Comparison of ENCODE assay signal across 19 cellular contexts in genomic region chr5:179309751-179310320, GRCh38. TPM values are rescaled to one million over a fixed set of nuclear protein-coding genes. Genes with fewer than 3 reads are reported as not detected.
DNase-seq lines count a peak whose midpoint lies in the region; ATAC-seq, FAIRE-seq and TF ChIP-seq lines count a peak whose summit lies in the region.
"Had no signal": no experiment of that assay in that cellular context is flagged by ENCODE, and none has a peak within 500 bp of the region (broad histone marks: within the 10 kb centered on the region; RNA-seq: fewer than 3 reads in every experiment).

No MANE protein-coding gene starts in this region.

- no peaks in the 10 kb centered on the region for H3K27me3 ChIP-seq in right lobe of liver
- H3K27me3 ChIP-seq in HepG2 (ENCODE audit: control insufficient read depth in 1 of 2, insufficient read depth in 2 of 2, low read length in 2 of 2): 0 out of 5 replicates have a peak, but pooled peaks cover 0 to 1% of the 10 kb centered on the region in 2 experiments
- no peaks in the 10 kb centered on the region for H3K27me3 ChIP-seq in osteoblast (ENCODE audit: insufficient read depth, low read length)
- no peaks in the 10 kb centered on the region for H3K27me3 ChIP-seq in aorta (ENCODE audit: control insufficient read depth in 1 of 2, insufficient read depth in 2 of 2, low read length in 1 of 2)
- H3K27me3 ChIP-seq: SJCRH30 had no signal

- TF ChIP-seq CTCF in right lobe of liver (IDR thresholded peaks at IDR 0.05) (no peak), HepG2 (CRISPR knock-in tag; IDR thresholded peaks at IDR 0.05) (no peak), osteoblast (IDR thresholded peaks at IDR 0.05; ENCODE audit: extremely low read depth, low read depth, low read length) (no peak)

- H3K4me3 ChIP-seq in right lobe of liver (no peak overlapping the region), HepG2 (replicated peaks in 1 of 3; ENCODE audit: insufficient read depth in 1 of 3, low read depth in 2 of 3, low read length in 3 of 3) (no peak overlapping the region), osteoblast (ENCODE audit: insufficient read depth, low read length) (no peak overlapping the region), aorta (ENCODE audit: low read length in 2 of 2) (no peak overlapping the region)
- H3K4me3 ChIP-seq: SJCRH30 had no signal

- 83% methylated on average over 2 of the region's 10 CpGs for WGBS in right lobe of liver (ENCODE audit: insufficient coverage, low coverage, low lambda C conversion rate, missing lambda C conversion rate)
- WGBS in HepG2 (ENCODE audit: low lambda C conversion rate): 28% methylated on average over 3 of the region's 10 CpGs
- WGBS in aorta, 2 donors: 94 to 96% methylated on average over 10 of the region's 10 CpGs

- no TSS peak for BruUV-seq in HepG2 (replicated peaks; lab: Mats Ljungman, UMichigan)

- POLR2A ChIA-PET in HepG2 (lab: Yijun Ruan, JAX): no interaction called here

- intact Hi-C loops in right lobe of liver (cut with DNase I): no loop called here
- intact Hi-C loops in HepG2 (cut with micrococcal nuclease; ENCODE audit: unreplicated experiment): no loop called here
- intact Hi-C loops in left cardiac atrium (cut with DNase I): no loop called here
- intact Hi-C loops in aorta (cut with DNase I): no loop called here

- no peak overlapping the region for H3K27ac ChIP-seq in right lobe of liver
- H3K27ac ChIP-seq in HepG2 (ENCODE audit: extremely low read length, insufficient read depth, low read length): no peak overlapping the region
- H3K27ac ChIP-seq in osteoblast (ENCODE audit: low read depth, low read length): peak overlapping the region; percentile 23
- H3K27ac ChIP-seq in aorta (ENCODE audit: low read depth in 1 of 2, low read length in 2 of 2): no peak overlapping the region
- H3K27ac ChIP-seq: SJCRH30 had no signal

- H2AFZ ChIP-seq in HepG2 (ENCODE audit: low read length) (no peak overlapping the region), osteoblast (ENCODE audit: low read length) (no peak overlapping the region)

- H3K4me2 ChIP-seq in HepG2 (ENCODE audit: low read depth, low read length) (no peak overlapping the region), osteoblast (ENCODE audit: insufficient read depth, low read length) (no peak overlapping the region)

- no peak for TF ChIP-seq EP300 in HepG2 (IDR thresholded peaks at IDR 0.05; ENCODE audit: low read depth in 2 of 2, low read length in 2 of 2)
- TF ChIP-seq EP300 in HepG2 (CRISPR knock-in tag; IDR thresholded peaks at IDR 0.05; ENCODE audit: borderline replicate concordance): no peak

- H3K79me2 ChIP-seq in HepG2 (ENCODE audit: insufficient read depth, low read length): no peaks in the 10 kb centered on the region
- peaks cover 90% of the 10 kb centered on the region for H3K79me2 ChIP-seq in osteoblast (ENCODE audit: insufficient read depth, low read length)

- TF ChIP-seq RAD21 in HepG2 (CRISPR knock-in tag; IDR thresholded peaks at IDR 0.05): no peak

- H4K20me1 ChIP-seq in HepG2 (ENCODE audit: insufficient read depth, low read length) (no peaks in the 10 kb centered on the region), osteoblast (ENCODE audit: insufficient read depth, low read length) (peaks cover 5% of the 10 kb centered on the region)

- ATAC-seq in right lobe of liver (no peak), HepG2 (no peak), left cardiac atrium (no peak), aorta (ENCODE audit: low FRiP score) (no peak), HG03439 (IDR thresholded peaks at IDR 0.05; ENCODE audit: unreplicated experiment) (no peak), GM19455 (IDR thresholded peaks at IDR 0.05; ENCODE audit: unreplicated experiment) (no peak)

- H3K4me1 ChIP-seq in right lobe of liver (no peaks in the 10 kb centered on the region), HepG2 (ENCODE audit: insufficient read depth, low read length) (no peaks in the 10 kb centered on the region), osteoblast (ENCODE audit: insufficient read depth, low read length) (peaks cover 41% of the 10 kb centered on the region), aorta (ENCODE audit: control insufficient read depth in 1 of 2, insufficient read depth in 2 of 2, low read length in 2 of 2) (no peaks in the 10 kb centered on the region)
- H3K4me1 ChIP-seq: SJCRH30 had no signal

- no peak for FAIRE-seq in HepG2 (lab: Jason Lieb, UNC)
- FAIRE-seq: A204.1 had no signal

- in situ Hi-C loops in HepG2 (cut with HindIII; ENCODE audit: extremely low pct_ligation_motif_present, low pct_unique_long_range_greater_than_20kb): no loop called here

- H3K36me3 ChIP-seq in right lobe of liver: no peaks in the 10 kb centered on the region
- H3K36me3 ChIP-seq in HepG2 (replicated peaks in 1 of 2; ENCODE audit: control insufficient read depth in 1 of 2, insufficient read depth in 2 of 2, low read length in 2 of 2): no peaks in the 10 kb centered on the region
- H3K36me3 ChIP-seq in osteoblast (ENCODE audit: insufficient read depth, low read length): peaks cover 3% of the 10 kb centered on the region
- no peaks in the 10 kb centered on the region for H3K36me3 ChIP-seq in aorta (ENCODE audit: control insufficient read depth in 1 of 2, insufficient read depth in 2 of 2, low read length in 1 of 2)
- H3K36me3 ChIP-seq: SJCRH30 had no signal

- DNase-seq in right lobe of liver (peak in 2 of 3 donors; percentile 11 to 31), HepG2 (ENCODE audit: low spot score) (no peak), left cardiac atrium (peak; percentile 4), osteoblast (ENCODE audit: insufficient read length, low spot score, missing footprints) (peak; percentile 29), aorta (peak; percentile 39 to 58), NCI-H1105 (lab: John Stamatoyannopoulos, UW) (no peak)
- DNase-seq: C1 segment of cervical spinal cord, DMS79 treated with DMSO at 0.1 percent for 48 hours, KBM-7, NCI-H1105 treated with DMSO at 0.1 percent for 48 hours, NCI-H187, NCI-H2107, NCI-H2227 treated with DMSO at 0.1 percent for 48 hours, NCI-H524, NCI-H82, SJCRH30 had no signal

- H3K9ac ChIP-seq in HepG2 (ENCODE audit: insufficient read depth, low read depth, low read length): no peak overlapping the region

- TF ChIP-seq POLR2A in right lobe of liver (IDR thresholded peaks at IDR 0.05): no peak
- no peak for TF ChIP-seq POLR2A in HepG2 (IDR thresholded peaks at IDR 0.05; ENCODE audit: insufficient read depth in 1 of 2, low read depth in 2 of 2, low read length in 2 of 2)

- CTCF ChIA-PET in HepG2 (lab: Yijun Ruan, JAX; ENCODE audit: low intra/inter-chr PET ratio, low total read pairs): no interaction called here

- H3K9me3 ChIP-seq in right lobe of liver (no peaks in the 10 kb centered on the region), HepG2 (ENCODE audit: low read length) (peaks cover 3% of the 10 kb centered on the region; the same call in 1 of the 2 replicates), osteoblast (ENCODE audit: low read depth, low read length) (no peaks in the 10 kb centered on the region), aorta (ENCODE audit: control insufficient read depth, low read length) (no peaks in the 10 kb centered on the region)
- H3K9me3 ChIP-seq: SJCRH30 had no signal

TF ChIP-seq in HepG2, 621 proteins besides CTCF, POLR2A, EP300 and RAD21 (continues in another document):
- TF ChIP-seq ZFP36 (IDR thresholded peaks at IDR 0.05; ENCODE audit: borderline replicate concordance, low read depth, low read length, partially characterized antibody) (no peak), E2F5 (CRISPR knock-in tag; conservative IDR thresholded peaks at IDR 0.05) (no peak)

RNA-seq across cellular contexts. Expression of gene ADAMTS2, which starts 35.4 kb away (rescaled TPM):
- 10 to 100 TPM in 5 of 6 experiments, 1 to 10 TPM in 1; 6.3 to 18.9 (median 13.5) TPM for total RNA-seq in right lobe of liver
- total RNA-seq in HepG2 (2016; rRNA removed; fragmentation: Illumina TruSeq; extraction: Trizol): 0.18 and 0.24 TPM in 2 replicates
- 0.09 and 0.10 TPM in 2 replicates for total RNA-seq in HepG2 (2016; cell fraction: cytosol; rRNA removed; fragmentation: Illumina TruSeq; extraction: Trizol; ENCODE audit: low read depth)
- 0.15 and 0.17 TPM in 2 replicates for total RNA-seq in HepG2 (2016; cell fraction: insoluble cytoplasmic fraction; rRNA removed; fragmentation: Illumina TruSeq; extraction: Trizol)
- total RNA-seq in HepG2 (2016; cell fraction: membrane; rRNA removed; fragmentation: Illumina TruSeq; extraction: Trizol): 0.25 and 0.38 TPM in 2 replicates
- 0.25 and 0.59 TPM in 2 replicates for total RNA-seq in HepG2 (2016; cell fraction: nucleus; rRNA removed; fragmentation: Illumina TruSeq; extraction: Trizol)
- 3.5 and 3.6 TPM in 2 replicates for polyA plus RNA-seq in HepG2 (2011; rRNA removed)
- polyA plus RNA-seq in HepG2 (2011; cell fraction: cytosol; rRNA removed): 2.4 and 4.9 TPM in 2 replicates
- polyA plus RNA-seq in HepG2 (2011; cell fraction: nucleus; rRNA removed): 5.3 and 5.6 TPM in 2 replicates
- 2.3 and 2.4 TPM in 2 replicates for polyA plus RNA-seq in HepG2 (2012)
- polyA plus RNA-seq in HepG2 (2016; cell fraction: cytosol; fragmentation: Illumina TruSeq; extraction: Trizol; ENCODE audit: low read depth): 0.26 and 0.29 TPM in 2 replicates
- polyA plus RNA-seq in HepG2 (2016; cell fraction: insoluble cytoplasmic fraction; fragmentation: Illumina TruSeq; extraction: Trizol; ENCODE audit: low read depth): 0.36 and 0.41 TPM in 2 replicates
- 0.58 and 0.62 TPM in 2 replicates for polyA plus RNA-seq in HepG2 (2016; cell fraction: membrane; fragmentation: Illumina TruSeq; extraction: Trizol; ENCODE audit: low read depth)
- polyA plus RNA-seq in HepG2 (2016; cell fraction: nucleus; fragmentation: Illumina TruSeq; extraction: Trizol; ENCODE audit: insufficient read depth, low read depth): 0.59 and 1.2 TPM in 2 replicates
- 4.6 TPM in 1 of 2 replicates, not detected in the other for polyA minus RNA-seq in HepG2 (2011; rRNA and poly(A)+ RNA removed; ENCODE audit: low replicate concordance)
- polyA minus RNA-seq in HepG2 (2011; cell fraction: cytosol; rRNA and poly(A)+ RNA removed): 0.99 and 1.4 TPM in 2 replicates
- 0.90 and 1.7 TPM in 2 replicates for polyA minus RNA-seq in HepG2 (2011; cell fraction: nucleus; rRNA and poly(A)+ RNA removed)
- 10 to 100 TPM; 15.0 to 22.7 TPM for total RNA-seq in left cardiac atrium
- 144 and 203 TPM in 2 replicates for total RNA-seq in osteoblast
- 10 to 100 TPM; 24.5 to 49.8 TPM for total RNA-seq in aorta
- polyA plus RNA-seq in aorta: 10 to 100 TPM in 1 of 2 donors, 1 to 10 TPM in 1; 4.8 to 39.5 TPM
- total RNA-seq: SJCRH30 had no signal

Comparison
In these comparisons a context has a peak if more than half of its experiments do, and no peak if none do; other contexts are left out.
1. DNase-seq: peak in right lobe of liver (2 of 3), left cardiac atrium (single experiment), osteoblast (single experiment) and aorta (2 of 2); none in HepG2 (single experiment) and NCI-H1105 (single experiment).
2. RNA of gene ADAMTS2, which starts 35.4 kb away (total RNA-seq): 144 to 203 TPM in osteoblast, 24.5 to 49.8 TPM in aorta, 15.0 to 22.7 TPM in left cardiac atrium and 6.3 to 18.9 TPM in right lobe of liver; 0.09 to 0.59 TPM in HepG2; every median in the first group is over 4 times any median in the second.